18 cellular contexts compared by ENCODE assay signal in genomic region chr19:38892841-38893240, GRCh38. TPM values are rescaled to one million over a fixed set of nuclear protein-coding genes. Genes with fewer than 3 reads are reported as not detected.
DNase-seq lines count a peak whose midpoint lies in the region; ATAC-seq and TF ChIP-seq lines count a peak whose summit lies in the region.
"Had no signal": no experiment of that assay in that cellular context is flagged by ENCODE, and none has a peak within 500 bp of the region (broad histone marks: within the 10 kb centered on the region; RNA-seq: fewer than 3 reads in every experiment).

No MANE protein-coding gene starts in this region.

- H3K9ac ChIP-seq in BLaER1 (peak overlapping the region; percentile 69; the same call in 1 of the 2 replicates), HCT116 (ENCODE audit: low read length) (no peak overlapping the region)

- H3K79me2 ChIP-seq in HCT116 (ENCODE audit: insufficient read depth, low read length) (no peaks in the 10 kb centered on the region), osteoblast (ENCODE audit: insufficient read depth, low read length) (peaks cover 21% of the 10 kb centered on the region)

- DNase-seq in HCT116 (ENCODE audit: low read depth, low spot score) (no peak), adrenal gland (peak in 2 of 7 donors; percentile 32 to 39), osteoblast (ENCODE audit: insufficient read length, low spot score, missing footprints) (peak; percentile 70), 8988T (no peak), NCI-H446 treated with DMSO at 0.1 percent for 48 hours (lab: John Stamatoyannopoulos, UW) (no peak), HK-2 (ENCODE audit: unreplicated experiment) (no peak)
- DNase-seq: activated CD4-positive, alpha-beta T cell treated with anti-CD3 and anti-CD28 coated beads for 48 hours; activated naive CD4-positive, alpha-beta T cell treated with anti-CD3 and anti-CD28 coated beads, Interleukin-2, amount 10 ng/mL, durations not matched to agents 7 days and 5 days; activated T-cell treated with anti-CD3 and anti-CD28 coated beads, Interleukin-2, amount 50 U/mL, for 72 hours; HCEC 1CT; NCI-H1092; NCI-H1930; NCI-H526 treated with DMSO at 0.1 percent for 48 hours had no signal

- RAD21 ChIA-PET in HCT116 (lab: Charles Lee; ENCODE audit: low non-redundant PET in 1 of 2, low total read pairs in 2 of 2, uncharacterized antibody in 2 of 2, unreplicated experiment in 2 of 2) = no interaction called here

- POLR2A ChIA-PET in HCT116 (lab: Charles Lee) = no interaction called here

- intact Hi-C loops in HCT116 (cut with micrococcal nuclease) (no loop called here), adrenal gland (cut with DNase I) (no loop called here)

- WGBS in adrenal gland, 4 donors = 61 to 66% (median 65%) methylated on average over 4 to 5 of the region's 5 CpGs

- TF ChIP-seq CTCF in HCT116 (IDR thresholded peaks at IDR 0.05 in 2 of 3, conservative IDR thresholded peaks at IDR 0.05 in 1 of 3; ENCODE audit: borderline replicate concordance in 1 of 3, insufficient read depth in 1 of 3, low read depth in 2 of 3, low read length in 2 of 3) (no peak), adrenal gland (IDR thresholded peaks at IDR 0.05) (no peak), osteoblast (IDR thresholded peaks at IDR 0.05; ENCODE audit: extremely low read depth, low read depth, low read length) (no peak)

- TF ChIP-seq RAD21 in HCT116 (IDR thresholded peaks at IDR 0.05; ENCODE audit: low read depth) = no peak

- H3K9me3 ChIP-seq in BLaER1 = no peaks in the 10 kb centered on the region
- no peaks in the 10 kb centered on the region for H3K9me3 ChIP-seq in HCT116 (ENCODE audit: control insufficient read depth in 1 of 2, insufficient read depth in 1 of 2, low read depth in 1 of 2, low read length in 2 of 2)
- no peaks in the 10 kb centered on the region for H3K9me3 ChIP-seq in adrenal gland (replicated peaks in 1 of 3)
- no peaks in the 10 kb centered on the region for H3K9me3 ChIP-seq in osteoblast (ENCODE audit: low read depth, low read length)
- H3K9me3 ChIP-seq: prostate gland had no signal

- H2AFZ ChIP-seq in HCT116 (ENCODE audit: low read depth, low read length, poor library complexity, severe bottlenecking) (no peak overlapping the region), osteoblast (ENCODE audit: low read length) (no peak overlapping the region)

- H3K4me1 ChIP-seq in BLaER1 (peaks cover 69% of the 10 kb centered on the region), HCT116 (ENCODE audit: control insufficient read depth in 1 of 2, insufficient read depth in 2 of 2, low read length in 2 of 2) (no peaks in the 10 kb centered on the region), adrenal gland (replicated peaks in 1 of 2) (peaks cover 6 to 14% of the 10 kb centered on the region in 2 donors), osteoblast (ENCODE audit: insufficient read depth, low read length) (no peaks in the 10 kb centered on the region)
- H3K4me1 ChIP-seq: prostate gland had no signal

- H3K4me2 ChIP-seq in BLaER1 (peak overlapping the region; percentile 97), HCT116 (ENCODE audit: low read length) (no peak overlapping the region), osteoblast (ENCODE audit: insufficient read depth, low read length) (no peak overlapping the region)

- CTCF ChIA-PET in HCT116 (lab: Charles Lee) = no interaction called here

- no TSS peak for BruUV-seq in HCT116 (replicated peaks; lab: Mats Ljungman, UMichigan)

- H3K36me3 ChIP-seq in BLaER1 (peaks cover 54% of the 10 kb centered on the region), HCT116 (ENCODE audit: control insufficient read depth in 1 of 2, insufficient read depth in 2 of 2, low read length in 2 of 2) (no peaks in the 10 kb centered on the region), adrenal gland (replicated peaks in 1 of 2) (peaks cover 0 to 36% of the 10 kb centered on the region in 2 donors), osteoblast (ENCODE audit: insufficient read depth, low read length) (peaks cover 7% of the 10 kb centered on the region)

- TF ChIP-seq POLR2A in HCT116 (IDR thresholded peaks at IDR 0.05; ENCODE audit: borderline replicate concordance, extremely low read depth, insufficient read depth, insufficient read length) (no peak), adrenal gland (IDR thresholded peaks at IDR 0.05) (no peak)

- no peaks in the 10 kb centered on the region for H3K27me3 ChIP-seq in BLaER1
- H3K27me3 ChIP-seq in HCT116 (ENCODE audit: insufficient read depth, low read length) = no peaks in the 10 kb centered on the region
- no peaks in the 10 kb centered on the region for H3K27me3 ChIP-seq in adrenal gland
- H3K27me3 ChIP-seq in osteoblast (ENCODE audit: insufficient read depth, low read length) = no peaks in the 10 kb centered on the region

- peak overlapping the region; percentile 84 for H3K27ac ChIP-seq in BLaER1
- no peak overlapping the region for H3K27ac ChIP-seq in HCT116 (ENCODE audit: low read depth, low read length)
- H3K27ac ChIP-seq in adrenal gland = peak overlapping the region in 3 of 5 donors; percentile 46 to 75 (median 48)
- no peak overlapping the region for H3K27ac ChIP-seq in osteoblast (ENCODE audit: low read depth, low read length)
- H3K27ac ChIP-seq: coronary artery, prostate gland had no signal

- H3K9me2 ChIP-seq in HCT116 (ENCODE audit: insufficient read depth) = no peaks in the 10 kb centered on the region

- ATAC-seq in HCT116 = peak; percentile 63; the same call in 1 of the 2 replicates
- ATAC-seq: activated T-cell treated with anti-CD3 and anti-CD28 coated beads, Interleukin-2, amount 50 U/mL, for 72 hours; SK-N-SH treated with all-trans-retinoic acid at 6 μM for 48 hours had no signal

- H4K20me1 ChIP-seq in BLaER1 = no peaks in the 10 kb centered on the region
- no peaks in the 10 kb centered on the region for H4K20me1 ChIP-seq in HCT116 (ENCODE audit: insufficient read depth)
- peaks cover under 1% of the 10 kb centered on the region for H4K20me1 ChIP-seq in osteoblast (ENCODE audit: insufficient read depth, low read length)

- H3K4me3 ChIP-seq in BLaER1 = no peak overlapping the region
- no peak overlapping the region for H3K4me3 ChIP-seq in HCT116 (replicated peaks in 1 of 2; ENCODE audit: low read depth in 1 of 2, low read length in 2 of 2)
- H3K4me3 ChIP-seq in adrenal gland = peak overlapping the region in 1 of 4 donors; percentile 35
- H3K4me3 ChIP-seq in osteoblast (ENCODE audit: insufficient read depth, low read length) = no peak overlapping the region
- H3K4me3 ChIP-seq: coronary artery, prostate gland had no signal

TF ChIP-seq in HCT116, 20 proteins besides CTCF, POLR2A, EP300 and RAD21 (continues in another document):
- TF ChIP-seq JUND (IDR thresholded peaks at IDR 0.05) (no peak), SIN3A (IDR thresholded peaks at IDR 0.05; ENCODE audit: low read depth) (no peak), POLR2AphosphoS5 (IDR thresholded peaks at IDR 0.05; ENCODE audit: low read depth, low read length) (no peak), EZH2 (IDR thresholded peaks at IDR 0.05) (no peak), EGR1 (IDR thresholded peaks at IDR 0.05; ENCODE audit: low read depth) (no peak), ZNF274 (IDR thresholded peaks at IDR 0.05; ENCODE audit: low read depth, low read length) (no peak), ELF1 (IDR thresholded peaks at IDR 0.05; ENCODE audit: borderline replicate concordance, low read depth) (no peak), SP1 (IDR thresholded peaks at IDR 0.05; ENCODE audit: low read depth) (no peak)

RNA-seq across cellular contexts. Expression of gene SIRT2, which starts 6.6 kb away (rescaled TPM):
- total RNA-seq in HCT116 (2021; ENCODE audit: unreplicated experiment) (15.4 TPM), adrenal gland (100 to 1,000 TPM in 4 of 8 donors, 10 to 100 TPM in 4; 57.0 to 145 (median 87.0) TPM), osteoblast (76.9 and 77.4 TPM in 2 replicates)
- 13.9 and 16.3 TPM in 2 replicates for polyA plus RNA-seq in HCT116 (2012)
- polyA plus RNA-seq in adrenal gland = 10 to 100 TPM; 50.3 to 79.4 (median 51.1) TPM

RNA-seq across cellular contexts. Expression of gene NFKBIB, which starts 6.9 kb away (rescaled TPM):
- 51.2 TPM for total RNA-seq in HCT116 (2021; ENCODE audit: unreplicated experiment)
- polyA plus RNA-seq in HCT116 (2012) = 44.6 and 45.8 TPM in 2 replicates
- total RNA-seq in adrenal gland = 10 to 100 TPM; 17.2 to 51.6 (median 31.7) TPM
- 10 to 100 TPM; 12.4 to 73.0 (median 36.1) TPM for polyA plus RNA-seq in adrenal gland
- total RNA-seq in osteoblast = 9.1 and 12.7 TPM in 2 replicates

RNA-seq across cellular contexts. Expression of gene RINL, which starts 14.8 kb away (rescaled TPM):
- 28.6 TPM for total RNA-seq in HCT116 (2021; ENCODE audit: unreplicated experiment)
- 27.0 and 28.7 TPM in 2 replicates for polyA plus RNA-seq in HCT116 (2012)
- total RNA-seq in adrenal gland = 10 to 100 TPM in 1 of 8 donors, 1 to 10 TPM in 6, under 1 TPM in 1; 0.54 to 11.4 (median 4.8) TPM
- polyA plus RNA-seq in adrenal gland = 10 to 100 TPM in 1 of 3 donors, 1 to 10 TPM in 2; 5.6 to 24.1 (median 7.1) TPM
- total RNA-seq in osteoblast = 2.5 and 3.2 TPM in 2 replicates

RNA-seq across cellular contexts. Expression of gene CCER2, which starts 19.1 kb away (rescaled TPM):
- total RNA-seq in HCT116 (2021; ENCODE audit: unreplicated experiment) (1.2 TPM), adrenal gland (under 1 TPM in 2 of 8 donors, not detected in 6; 0.47 to 0.54 TPM), osteoblast (not detected in 2 replicates)
- 0.85 and 0.92 TPM in 2 replicates for polyA plus RNA-seq in HCT116 (2012)
- polyA plus RNA-seq in adrenal gland = 1 to 10 TPM in 2 of 3 donors, under 1 TPM in 1; 0.15 to 4.4 (median 2.4) TPM
- total RNA-seq: fibroblast of lung had no signal

RNA-seq across cellular contexts. Expression of gene SARS2, which starts 37.7 kb away (rescaled TPM):
- total RNA-seq in HCT116 (2021; ENCODE audit: unreplicated experiment) (58.2 TPM), adrenal gland (10 to 100 TPM; 20.2 to 41.4 (median 35.4) TPM), osteoblast (20.3 and 21.7 TPM in 2 replicates)
- polyA plus RNA-seq in HCT116 (2012) = 67.5 and 72.1 TPM in 2 replicates
- polyA plus RNA-seq in adrenal gland = 100 to 1,000 TPM in 2 of 3 donors, 1 to 10 TPM in 1; 9.1 to 116 (median 108) TPM

Comparison
In these comparisons a context has a peak if more than half of its experiments do, and no peak if none do; other contexts are left out.
1. H3K27ac ChIP-seq: peak in BLaER1 (single experiment) and adrenal gland (3 of 5); none in HCT116 (single experiment) and osteoblast (single experiment).